Comparison of ENCODE assay signal across 8 cellular contexts in the genomic region with DNA sequence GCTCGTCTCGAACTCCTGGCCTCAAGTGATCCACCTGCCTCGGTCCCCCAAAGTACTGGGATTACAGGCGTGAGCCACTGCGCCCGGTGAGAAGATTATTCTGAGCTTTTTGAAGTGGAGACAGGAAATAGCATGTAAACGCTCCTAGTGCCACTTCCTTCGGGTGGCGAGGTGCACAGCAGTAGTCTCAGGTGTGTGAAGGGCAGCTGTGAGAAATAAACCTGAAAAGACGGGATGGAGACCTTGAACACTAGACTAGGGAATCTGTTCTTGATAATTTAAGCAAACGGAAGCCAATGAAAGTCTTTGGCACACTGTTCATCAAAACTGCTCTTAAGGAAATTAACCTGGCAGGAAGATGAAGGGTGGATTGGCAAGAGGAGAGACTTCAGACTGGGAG. TPM values are rescaled to one million over a fixed set of nuclear protein-coding genes. Genes with fewer than 3 reads are reported as not detected.
DNase-seq lines count a peak whose midpoint lies in the region; ATAC-seq, FAIRE-seq and TF ChIP-seq lines count a peak whose summit lies in the region.

No MANE protein-coding gene starts in this region.

- TF ChIP-seq CTCF in heart left ventricle (IDR thresholded peaks at IDR 0.05) (no peak), kidney (IDR thresholded peaks at IDR 0.05; ENCODE audit: borderline replicate concordance, extremely low read depth, insufficient read depth) (no peak), testis (IDR thresholded peaks at IDR 0.05) (no peak)

- TF ChIP-seq POLR2A in heart left ventricle (IDR thresholded peaks at IDR 0.05) (no peak), testis (IDR thresholded peaks at IDR 0.05) (no peak)

- H3K9ac ChIP-seq in kidney (ENCODE audit: low read length in 2 of 2), result peak overlapping the region in 1 of 2 donors; percentile 70

- H3K4me3 ChIP-seq in heart left ventricle (peak overlapping the region; percentile 58 to 87 (median 76)), kidney (ENCODE audit: low read length in 2 of 2) (peak overlapping the region; percentile 72 to 76), testis (peak overlapping the region; percentile 86 to 95)

- WGBS in heart left ventricle, 4 donors, result 42 to 54% (median 45%) methylated on average over 11 of the region's 11 CpGs
- 8 to 24% methylated on average over 5 to 11 of the region's 11 CpGs for WGBS in testis, 2 donors

- H3K4me1 ChIP-seq in heart left ventricle, result peaks cover 0 to 16% (median 4%) of the 10 kb centered on the region in 12 donors
- peaks cover 3 to 7% of the 10 kb centered on the region in 2 donors for H3K4me1 ChIP-seq in kidney (ENCODE audit: control insufficient read depth in 1 of 2, insufficient read depth in 1 of 2, low read depth in 1 of 2, low read length in 2 of 2)
- peaks cover 8% of the 10 kb centered on the region for H3K4me1 ChIP-seq in testis

- intact Hi-C loops in heart left ventricle (cut with DNase I) (no loop called here), left ventricle myocardium superior (cut with micrococcal nuclease) (no loop called here), kidney (cut with DNase I) (no loop called here), testis (cut with DNase I; ENCODE audit: low total_unique reads) (no loop called here)

- H3K27ac ChIP-seq in heart left ventricle, result peak overlapping the region in 2 of 12 donors; percentile 81 to 84
- H3K27ac ChIP-seq in kidney (ENCODE audit: low read depth in 2 of 2, low read length in 2 of 2), result peak overlapping the region; percentile 59 to 62
- H3K27ac ChIP-seq in testis, result no peak overlapping the region

- peaks cover 0 to 17% (median 6%) of the 10 kb centered on the region in 12 donors for H3K9me3 ChIP-seq in heart left ventricle
- peaks cover 0 to 3% of the 10 kb centered on the region in 2 donors for H3K9me3 ChIP-seq in kidney (ENCODE audit: control insufficient read depth in 1 of 2, low read length in 2 of 2)
- no peaks in the 10 kb centered on the region for H3K9me3 ChIP-seq in testis

- H3K27me3 ChIP-seq in heart left ventricle (peaks cover 0 to 57% (median 14%) of the 10 kb centered on the region in 9 donors), testis (no peaks in the 10 kb centered on the region)

- ATAC-seq in heart left ventricle (no peak), left ventricle myocardium superior (no peak)

- DNase-seq in heart left ventricle (no peak), left ventricle myocardium superior (no peak), kidney (no peak), testis (no peak), NCI-H1105 treated with DMSO at 0.1 percent for 48 hours (lab: John Stamatoyannopoulos, UW) (no peak), NCI-H1694 treated with DMSO at 0.1 percent for 48 hours (lab: John Stamatoyannopoulos, UW) (no peak), SKM-1 treated with dmso at 0.1 percent for 144 hours (lab: John Stamatoyannopoulos, UW; ENCODE audit: unreplicated experiment) (no peak)
- DNase-seq in activated naive CD4-positive, alpha-beta T cell treated with Interleukin-2 at 50 U/mL for 16 hours, result peak; percentile 6

- no peak for FAIRE-seq in kidney (lab: Jason Lieb, UNC)

- H3K36me3 ChIP-seq in heart left ventricle (no peaks in the 10 kb centered on the region), kidney (ENCODE audit: control insufficient read depth in 1 of 2, insufficient read depth in 2 of 2, low read length in 2 of 2) (no peaks in the 10 kb centered on the region), testis (ENCODE audit: low read depth, missing control alignments) (no peaks in the 10 kb centered on the region)

RNA-seq across cellular contexts. Expression of a gene that starts 0.4 kb away (rescaled TPM):
- total RNA-seq in heart left ventricle (1 to 10 TPM in 5 of 9 donors, under 1 TPM in 4; 0.69 to 6.5 (median 1.5) TPM), left ventricle myocardium superior (1.1 TPM), kidney (25.0 TPM), testis (10 to 100 TPM; 45.3 to 80.2 TPM)
- polyA plus RNA-seq in heart left ventricle (1 to 10 TPM in 1 of 2 donors, under 1 TPM in 1; 0.10 to 1.2 TPM), kidney (ENCODE audit: insufficient read depth, low read depth, low replicate concordance) (4.3 TPM), testis (ENCODE audit: insufficient read depth, low read depth, low replicate concordance) (7.4 TPM)

RNA-seq across cellular contexts. Expression of a gene that starts 39.6 kb away (rescaled TPM):
- 1 to 10 TPM in 3 of 9 donors, under 1 TPM in 5, not detected in 1; 0.30 to 1.7 (median 0.88) TPM for total RNA-seq in heart left ventricle
- 1 to 10 TPM in 1 of 2 donors, under 1 TPM in 1; 0.46 to 1.3 TPM for polyA plus RNA-seq in heart left ventricle
- total RNA-seq in left ventricle myocardium superior, result 0.64 TPM
- total RNA-seq in kidney, result 1.9 TPM
- polyA plus RNA-seq in kidney (ENCODE audit: insufficient read depth, low read depth, low replicate concordance), result 3.5 TPM
- 1 to 10 TPM; 3.1 to 5.8 TPM for total RNA-seq in testis
- polyA plus RNA-seq in testis (ENCODE audit: insufficient read depth, low read depth, low replicate concordance), result 8.6 TPM

RNA-seq across cellular contexts. Expression of a gene that starts 40.8 kb away (rescaled TPM):
- total RNA-seq in heart left ventricle (10 to 100 TPM; 11.1 to 21.4 (median 13.6) TPM), left ventricle myocardium superior (12.1 TPM), kidney (45.1 TPM), testis (10 to 100 TPM; 39.5 to 43.9 TPM)
- polyA plus RNA-seq in heart left ventricle (10 to 100 TPM in 1 of 2 donors, 1 to 10 TPM in 1; 6.8 to 10.4 TPM), kidney (ENCODE audit: insufficient read depth, low read depth, low replicate concordance) (21.4 TPM), testis (ENCODE audit: insufficient read depth, low read depth, low replicate concordance) (29.5 TPM)

Comparison
In these comparisons a context has a peak if more than half of its experiments do, and no peak if none do; other contexts are left out.
1. H3K27ac ChIP-seq: peak in kidney (2 of 2); none in testis (0 of 2).
2. Peak in every context shown above with its lines, with median percentiles within 50 percentile points of each other: H3K4me3 ChIP-seq.